Comparison of ENCODE assay signal across 24 cellular contexts in genomic region chr18:51757525-51757924, GRCh38.
DNase-seq lines count a peak whose midpoint lies in the region; FAIRE-seq and TF ChIP-seq lines count a peak whose summit lies in the region.
"Had no signal": no experiment of that assay in that cellular context is flagged by ENCODE, and none has a peak within 500 bp of the region (broad histone marks: within the 10 kb centered on the region; RNA-seq: fewer than 3 reads in every experiment).

No MANE protein-coding gene starts in this region.

- DNase-seq in GM12892 (ENCODE audit: insufficient read length) (no peak), NCI-H748 (lab: John Stamatoyannopoulos, UW; ENCODE audit: unreplicated experiment) (peak; percentile 93), hepatocyte (ENCODE audit: low spot score) (peak; percentile 13), NCI-H2227 treated with DMSO at 0.1 percent for 48 hours (lab: John Stamatoyannopoulos, UW) (no peak)
- DNase-seq in T-helper 2 cell treated with Interferon-gamma antibody and Interleukin-4, amounts not matched to agents 5 μg/mL and 100 μg/mL, for 36 hours (ENCODE audit: low spot score), result no peak
- DNase-seq in stimulated activated CD4-positive, alpha-beta T cell treated with anti-CD3 and anti-CD28 coated beads, Interleukin-4, amount 100 ng/mL, for 1 hour, result no peak
- DNase-seq: 8988T; ACHN; AML-193; BE2C; Calu3; CD4-positive, alpha-beta T cell; CD8-positive, alpha-beta memory T cell; DMS53; DMS79 treated with DMSO at 0.1 percent for 48 hours; GF-D8; GOT3; HFFc6 had no signal

- no peaks in the 10 kb centered on the region for H3K36me3 Mint-ChIP-seq in T-helper 2 cell treated with Interferon-gamma antibody and Interleukin-4, amounts not matched to agents 5 μg/mL and 100 μg/mL, for 36 hours (ENCODE audit: low read depth)
- H3K36me3 Mint-ChIP-seq: CD14-positive monocyte; CD8-positive, alpha-beta memory T cell had no signal

- H3K9me3 ChIP-seq in hepatocyte (ENCODE audit: low read depth), result no peaks in the 10 kb centered on the region
- H3K9me3 ChIP-seq: A549; BE2C; BLaER1 treated with 17β-estradiol and CSF1 and Interleukin-3, amounts not matched to agents 10 nM and 100 nM; HAP-1 had no signal

- no peaks in the 10 kb centered on the region for H3K27me3 ChIP-seq in hepatocyte
- H3K27me3 ChIP-seq: BE2C; BLaER1 treated with 17β-estradiol and CSF1 and Interleukin-3, amounts not matched to agents 10 nM and 100 nM had no signal

- no peak for TF ChIP-seq CTCF in hepatocyte (IDR thresholded peaks at IDR 0.05; ENCODE audit: poor library complexity)

- no peak overlapping the region for H3K4me3 Mint-ChIP-seq in T-helper 2 cell treated with Interferon-gamma antibody and Interleukin-4, amounts not matched to agents 5 μg/mL and 100 μg/mL, for 36 hours
- H3K4me3 Mint-ChIP-seq: CD14-positive monocyte; CD4-positive, alpha-beta T cell; CD8-positive, alpha-beta memory T cell; HFFc6 had no signal

- H3K4me2 ChIP-seq in hepatocyte, result no peak overlapping the region
- H3K4me2 ChIP-seq: A549; BLaER1 treated with 17β-estradiol and CSF1 and Interleukin-3, amounts not matched to agents 10 nM and 100 nM had no signal

- no peak overlapping the region for H2AFZ ChIP-seq in hepatocyte

- no peaks in the 10 kb centered on the region for H3K4me1 Mint-ChIP-seq in T-helper 2 cell treated with Interferon-gamma antibody and Interleukin-4, amounts not matched to agents 5 μg/mL and 100 μg/mL, for 36 hours (ENCODE audit: low read depth)
- H3K4me1 Mint-ChIP-seq: CD14-positive monocyte; CD8-positive, alpha-beta memory T cell had no signal

- 72% methylated on average over 3 of the region's 3 CpGs for WGBS in hepatocyte (ENCODE audit: low lambda C conversion rate, missing lambda C conversion rate)

- peak; percentile 63 for FAIRE-seq in GM12892 (lab: Jason Lieb, UNC)
- FAIRE-seq: A549, GM12891, H54 had no signal

- no peaks in the 10 kb centered on the region for H3K27me3 Mint-ChIP-seq in T-helper 2 cell treated with Interferon-gamma antibody and Interleukin-4, amounts not matched to agents 5 μg/mL and 100 μg/mL, for 36 hours (ENCODE audit: low read depth)
- H3K27me3 Mint-ChIP-seq: CD4-positive, alpha-beta T cell; CD8-positive, alpha-beta memory T cell had no signal

- no peaks in the 10 kb centered on the region for H3K79me2 ChIP-seq in hepatocyte

- TF ChIP-seq POLR2A in GM12892 (IDR thresholded peaks at IDR 0.05; ENCODE audit: low read depth, low read length), result no peak

- H3K36me3 ChIP-seq in hepatocyte (replicated peaks; ENCODE audit: insufficient read depth, low read depth), result no peaks in the 10 kb centered on the region
- H3K36me3 ChIP-seq: BE2C; BLaER1 treated with 17β-estradiol and CSF1 and Interleukin-3, amounts not matched to agents 10 nM and 100 nM; HAP-1 had no signal

- no peak overlapping the region for H3K4me3 ChIP-seq in hepatocyte
- H3K4me3 ChIP-seq: A549; BLaER1 treated with 17β-estradiol and CSF1 and Interleukin-3, amounts not matched to agents 10 nM and 100 nM; HAP-1 had no signal

- no peak overlapping the region for H3K27ac Mint-ChIP-seq in T-helper 2 cell treated with Interferon-gamma antibody and Interleukin-4, amounts not matched to agents 5 μg/mL and 100 μg/mL, for 36 hours
- H3K27ac Mint-ChIP-seq: CD14-positive monocyte; CD4-positive, alpha-beta T cell; CD8-positive, alpha-beta memory T cell; HFFc6 had no signal

- no peak overlapping the region for H3K27ac ChIP-seq in hepatocyte
- H3K27ac ChIP-seq: A549; BLaER1 treated with 17β-estradiol and CSF1 and Interleukin-3, amounts not matched to agents 10 nM and 100 nM had no signal

- H3K9me3 Mint-ChIP-seq in T-helper 2 cell treated with Interferon-gamma antibody and Interleukin-4, amounts not matched to agents 5 μg/mL and 100 μg/mL, for 36 hours, result no peaks in the 10 kb centered on the region
- H3K9me3 Mint-ChIP-seq: CD14-positive monocyte; CD4-positive, alpha-beta T cell had no signal

- H3K4me1 ChIP-seq in hepatocyte (ENCODE audit: insufficient read depth), result no peaks in the 10 kb centered on the region
- H3K4me1 ChIP-seq: A549; BE2C; BLaER1 treated with 17β-estradiol and CSF1 and Interleukin-3, amounts not matched to agents 10 nM and 100 nM; HAP-1 had no signal

- no peaks in the 10 kb centered on the region for H3K9me2 ChIP-seq in hepatocyte (replicated peaks; ENCODE audit: insufficient read depth)

- no peaks in the 10 kb centered on the region for H4K20me1 ChIP-seq in hepatocyte (ENCODE audit: insufficient read depth, poor library complexity, severe bottlenecking)
- H4K20me1 ChIP-seq: BLaER1 treated with 17β-estradiol and CSF1 and Interleukin-3, amounts not matched to agents 10 nM and 100 nM had no signal

Comparison
In these comparisons a context has a peak if more than half of its experiments do, and no peak if none do; other contexts are left out.
1. DNase-seq: peak in NCI-H748 (single experiment) and hepatocyte (single experiment); none in GM12892 (single experiment), T-helper 2 cell treated with Interferon-gamma antibody and Interleukin-4, amounts not matched to agents 5 μg/mL and 100 μg/mL, for 36 hours (single experiment), stimulated activated CD4-positive, alpha-beta T cell treated with anti-CD3 and anti-CD28 coated beads, Interleukin-4, amount 100 ng/mL, for 1 hour (single experiment) and NCI-H2227 treated with DMSO at 0.1 percent for 48 hours (single experiment).